ENCODE assay signal across 7 cellular contexts in the genomic region with DNA sequence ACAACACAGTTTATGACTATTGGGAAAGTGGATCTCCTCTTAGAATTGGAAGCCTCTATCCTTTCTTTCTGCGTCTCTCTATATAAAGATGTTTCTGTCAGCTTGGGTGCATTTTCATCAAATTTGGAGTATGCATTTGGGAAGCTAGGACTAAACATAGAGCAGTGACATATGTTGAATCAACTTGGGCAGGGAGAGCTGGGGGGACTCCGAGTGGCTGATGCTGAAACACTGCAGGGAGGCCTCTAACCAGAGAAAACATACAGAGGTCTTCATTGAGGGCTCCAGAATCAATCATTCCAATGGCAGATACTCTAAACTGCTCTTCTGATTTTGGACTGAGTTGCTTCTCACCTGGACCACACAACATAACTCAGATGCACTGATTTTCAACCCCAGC.
"Had no signal": no experiment of that assay in that cellular context is flagged by ENCODE, and none has a peak within 500 bp of the region (broad histone marks: within the 10 kb centered on the region; RNA-seq: fewer than 3 reads in every experiment).

No MANE protein-coding gene starts in this region.

- H3K4me3 ChIP-seq: GM23338 had no signal

- ATAC-seq: GM23338, HepG2 had no signal

- H3K36me3 Mint-ChIP-seq: IgD-negative memory B cell had no signal

- H3K27me3 Mint-ChIP-seq: IgD-negative memory B cell had no signal

- H3K27ac Mint-ChIP-seq: GM23338, H9, IgD-negative memory B cell had no signal

- H3K4me3 Mint-ChIP-seq: GM23338, H9, IgD-negative memory B cell had no signal

- DNase-seq: H9, HCEC 1CT, KBM-7 had no signal

- H3K27ac ChIP-seq: HL-60 had no signal

- H3K4me1 Mint-ChIP-seq: IgD-negative memory B cell had no signal

- H3K9me3 Mint-ChIP-seq: GM23338, H9 had no signal
